8 cellular contexts compared by ENCODE assay signal in the genomic region with DNA sequence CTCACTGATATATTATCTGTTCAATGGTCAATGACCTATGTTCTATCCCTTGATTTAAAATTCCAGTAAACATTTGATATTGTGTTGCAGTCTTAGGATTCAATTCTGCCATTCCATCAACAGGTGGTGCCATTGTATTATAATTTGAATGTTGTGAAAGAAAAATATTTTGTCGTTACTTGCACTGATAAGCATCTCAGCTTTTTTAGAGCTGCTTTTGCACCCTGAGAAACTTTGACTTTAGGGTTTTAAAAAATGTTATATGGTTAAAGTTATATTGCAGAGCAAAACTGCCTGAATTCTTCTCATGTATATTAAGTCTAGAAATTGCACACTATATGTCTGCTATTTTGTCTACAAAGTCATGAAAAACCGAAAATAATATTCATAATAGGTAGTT. TPM values are rescaled to one million over a fixed set of nuclear protein-coding genes. Genes with fewer than 3 reads are reported as not detected.
DNase-seq lines count a peak whose midpoint lies in the region; ATAC-seq and TF ChIP-seq lines count a peak whose summit lies in the region.

No MANE protein-coding gene starts in this region.

- H3K36me3 ChIP-seq in heart left ventricle (no peaks in the 10 kb centered on the region), lung (ENCODE audit: control insufficient read depth in 2 of 2, insufficient read depth in 2 of 2, low read length in 2 of 2) (no peaks in the 10 kb centered on the region), aorta (ENCODE audit: control insufficient read depth in 1 of 2, insufficient read depth in 2 of 2, low read length in 1 of 2) (no peaks in the 10 kb centered on the region)

- DNase-seq in heart left ventricle, result no peak
- DNase-seq in left cardiac atrium, result no peak
- DNase-seq in NCI-H1092 treated with DMSO at 0.1 percent for 48 hours (lab: John Stamatoyannopoulos, UW), result peak; percentile 49
- peak; percentile 47 for DNase-seq in MCF 10A (ENCODE audit: unreplicated experiment)
- DNase-seq in lung (ENCODE audit: low spot score), result no peak
- DNase-seq in aorta, result no peak
- DNase-seq in left colon, result no peak

- H3K4me3 ChIP-seq in heart left ventricle (no peak overlapping the region), lung (no peak overlapping the region), aorta (ENCODE audit: low read length in 2 of 2) (no peak overlapping the region)

- TF ChIP-seq POLR2A in heart left ventricle (IDR thresholded peaks at IDR 0.05), result no peak

- BruUV-seq in MCF 10A (replicated peaks; lab: Mats Ljungman, UMichigan), result no TSS peak

- peaks cover 0 to 21% (median 0%) of the 10 kb centered on the region in 9 donors for H3K27me3 ChIP-seq in heart left ventricle
- no peaks in the 10 kb centered on the region for H3K27me3 ChIP-seq in lung (ENCODE audit: control insufficient read depth, insufficient read depth)
- peaks cover 0 to 1% of the 10 kb centered on the region in 2 donors for H3K27me3 ChIP-seq in aorta (ENCODE audit: control insufficient read depth in 1 of 2, insufficient read depth in 2 of 2, low read length in 1 of 2)

- peaks cover 70% of the 10 kb centered on the region for H3K27me3 Mint-ChIP-seq in MCF 10A (ENCODE audit: insufficient read depth, unreplicated experiment)

- H3K27ac Mint-ChIP-seq in MCF 10A (ENCODE audit: low read depth, unreplicated experiment), result no peak overlapping the region

- peak; percentile 38 to 68 (median 56) for TF ChIP-seq CTCF in heart left ventricle (IDR thresholded peaks at IDR 0.05)
- TF ChIP-seq CTCF in MCF 10A (IDR thresholded peaks at IDR 0.05; ENCODE audit: unreplicated experiment), result peak; percentile 58
- peak; percentile 24 for TF ChIP-seq CTCF in lung (IDR thresholded peaks at IDR 0.05; ENCODE audit: control extremely low read depth, extremely low read depth)

- H3K4me1 ChIP-seq in heart left ventricle (peaks cover 0 to 3% (median 0%) of the 10 kb centered on the region in 12 donors), lung (ENCODE audit: control insufficient read depth in 2 of 2, insufficient read depth in 2 of 2, low read length in 2 of 2) (no peaks in the 10 kb centered on the region), aorta (ENCODE audit: control insufficient read depth in 1 of 2, insufficient read depth in 2 of 2, low read length in 2 of 2) (no peaks in the 10 kb centered on the region)

- no peaks in the 10 kb centered on the region for H3K9me3 Mint-ChIP-seq in MCF 10A (ENCODE audit: unreplicated experiment)

- CTCF ChIA-PET in MCF 10A (lab: Yijun Ruan, JAX), result interaction anchor here (0.5 to 1.4 kb wide), 16 partner anchors 18 to 1531 kb away, joined by 3 to 10 read pairs (median 3); a partner anchor contains a TSS

- POLR2A ChIA-PET in MCF 10A (lab: Yijun Ruan, JAX), result interaction anchor here (0.6 to 1.3 kb wide), 2 partner anchors 23 to 659 kb away, joined by 4 read pairs; no protein-coding TSS in a partner anchor

- H3K27ac ChIP-seq in heart left ventricle, result no peak overlapping the region
- H3K27ac ChIP-seq in lung (ENCODE audit: low read depth in 1 of 2, low read length in 1 of 2), result no peak overlapping the region
- H3K27ac ChIP-seq in aorta (ENCODE audit: low read depth in 1 of 2, low read length in 2 of 2), result no peak overlapping the region

- 36 to 41% (median 40%) methylated on average over 2 of the region's 2 CpGs for WGBS in heart left ventricle, 4 donors
- WGBS in lung, 2 donors, result 43 to 44% methylated on average over 2 of the region's 2 CpGs
- 32 to 33% methylated on average over 2 of the region's 2 CpGs for WGBS in aorta, 2 donors

- H3K9me3 ChIP-seq in heart left ventricle (no peaks in the 10 kb centered on the region), lung (ENCODE audit: control insufficient read depth in 2 of 2, insufficient read depth in 1 of 2, low read length in 1 of 2) (no peaks in the 10 kb centered on the region), aorta (ENCODE audit: control insufficient read depth, low read length) (no peaks in the 10 kb centered on the region)

- no peak overlapping the region for H3K4me3 Mint-ChIP-seq in MCF 10A (ENCODE audit: unreplicated experiment)

- intact Hi-C loops in heart left ventricle (cut with DNase I), result loop anchor here in 1 of 10 donors (5.0 kb wide), 1 partner anchor 1548 kb away; no protein-coding TSS in a partner anchor
- intact Hi-C loops in left cardiac atrium (cut with DNase I), result no loop called here
- intact Hi-C loops in MCF 10A (cut with micrococcal nuclease), result loop anchor here (1.0 to 10.0 kb wide), 2 partner anchors 666 to 896 kb away; no protein-coding TSS in a partner anchor
- intact Hi-C loops in aorta (cut with DNase I), result no loop called here
- intact Hi-C loops in left colon (cut with DNase I, micrococcal nuclease), result no loop called here

- H3K36me3 Mint-ChIP-seq in MCF 10A (ENCODE audit: insufficient read depth, unreplicated experiment), result no peaks in the 10 kb centered on the region

- ATAC-seq in heart left ventricle (no peak), left cardiac atrium (no peak), lung (ENCODE audit: insufficient read depth, low FRiP score) (no peak), aorta (ENCODE audit: low FRiP score) (no peak), left colon (no peak), HG03095 (IDR thresholded peaks at IDR 0.05; ENCODE audit: unreplicated experiment) (no peak)

- H3K4me1 Mint-ChIP-seq in MCF 10A (ENCODE audit: insufficient read depth, unreplicated experiment), result no peaks in the 10 kb centered on the region

RNA-seq across cellular contexts. Expression of a gene that starts 18.8 kb away (rescaled TPM):
- total RNA-seq in heart left ventricle, result 10 to 100 TPM in 8 of 9 donors, 1 to 10 TPM in 1; 7.6 to 31.0 (median 21.1) TPM
- polyA plus RNA-seq in heart left ventricle, result 10 to 100 TPM in 1 of 2 donors, 1 to 10 TPM in 1; 8.1 to 16.3 TPM
- total RNA-seq in left cardiac atrium, result 10 to 100 TPM; 19.9 to 29.7 TPM
- total RNA-seq in MCF 10A (2022), result 28.8 and 31.7 TPM in 2 replicates
- total RNA-seq in lung, result 10 to 100 TPM; 20.4 to 61.7 TPM
- 10 to 100 TPM; 13.9 to 28.9 TPM for polyA plus RNA-seq in lung
- total RNA-seq in aorta, result 10 to 100 TPM; 37.7 to 81.1 TPM
- polyA plus RNA-seq in aorta, result 10 to 100 TPM; 24.9 to 35.8 TPM
- total RNA-seq in left colon, result 10 to 100 TPM; 26.4 to 29.7 TPM

Comparison
In these comparisons a context has a peak if more than half of its experiments do, and no peak if none do; other contexts are left out.
1. DNase-seq: peak in NCI-H1092 treated with DMSO at 0.1 percent for 48 hours (single experiment) and MCF 10A (single experiment); none in heart left ventricle (0 of 5), left cardiac atrium (single experiment), lung (single experiment), aorta (0 of 2) and left colon (0 of 2).
2. Peak in every context shown above with its lines, with median percentiles within 50 percentile points of each other: CTCF ChIP-seq.